ENCODE assay signal across 18 cellular contexts in the genomic region with DNA sequence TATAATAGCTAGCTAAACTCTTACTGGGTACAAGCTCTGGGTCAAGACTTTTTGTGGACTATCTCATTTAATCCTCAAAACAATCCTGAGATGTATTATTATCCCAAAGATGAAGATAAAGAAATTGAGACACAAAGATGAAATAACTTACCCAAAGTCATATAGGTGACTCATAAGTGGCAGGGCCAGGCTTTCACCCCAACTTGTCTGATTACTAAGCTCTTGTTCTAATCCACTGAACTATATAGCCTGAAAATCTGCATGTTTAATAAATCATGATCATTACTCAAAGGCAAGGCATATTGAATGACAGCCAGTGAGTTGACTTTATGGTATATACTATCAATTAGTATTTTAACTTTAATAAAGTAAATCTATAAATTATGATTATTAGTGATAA.
A peak's percentile ranks its signal among the peaks of the same experiment; 100 is the strongest.
DNase-seq lines count a peak whose midpoint lies in the region; ATAC-seq, FAIRE-seq and TF ChIP-seq lines count a peak whose summit lies in the region.
"Had no signal": no experiment of that assay in that cellular context is flagged by ENCODE, and none has a peak within 500 bp of the region (broad histone marks: within the 10 kb centered on the region; RNA-seq: fewer than 3 reads in every experiment).

No MANE protein-coding gene starts in this region.

- no peak overlapping the region for H2AFZ ChIP-seq in mesenchymal stem cell (ENCODE audit: low read depth, low read length)

- no peak overlapping the region for H3K23ac ChIP-seq in mesenchymal stem cell (ENCODE audit: low read length in 2 of 2)

- no peak overlapping the region for H2BK15ac ChIP-seq in mesenchymal stem cell (ENCODE audit: low read depth, poor library complexity, severe bottlenecking)

- H2BK5ac ChIP-seq in mesenchymal stem cell (ENCODE audit: low read depth, low read length, poor library complexity, severe bottlenecking), result no peak overlapping the region

- no peak overlapping the region for H2BK120ac ChIP-seq in mesenchymal stem cell (ENCODE audit: low read depth, low read length)

- H3K4me1 Mint-ChIP-seq in activated T-helper 17 cell treated with anti-CD3 and anti-CD28 coated beads, Interleukin-2, amount 50 U/mL, for 72 hours, result no peaks in the 10 kb centered on the region
- H3K4me1 Mint-ChIP-seq in HFFc6 (ENCODE audit: low read depth), result no peaks in the 10 kb centered on the region

- H3K27ac Mint-ChIP-seq in activated naive CD4-positive, alpha-beta T cell treated with anti-CD3 and anti-CD28 coated beads, Interleukin-2, amount 50 U/mL, for 72 hours, result no peak overlapping the region
- no peak overlapping the region for H3K27ac Mint-ChIP-seq in activated T-helper 17 cell treated with anti-CD3 and anti-CD28 coated beads, Interleukin-2, amount 50 U/mL, for 72 hours
- H3K27ac Mint-ChIP-seq in HFFc6, result no peak overlapping the region
- H3K27ac Mint-ChIP-seq: activated T-helper 1 cell treated with anti-CD3 and anti-CD28 coated beads, Interleukin-12 subunit alpha, Interleukin-12 subunit beta, Interleukin-2, Interleukin-4 antibody, amounts not matched to agents 30 ng/mL and 10 ng/mL and 1 ng/mL, durations not matched to agents 14 hours and 24 hours and 36 hours; dendritic cell treated with granulocyte-macrophage colony-stimulating factor and Interleukin-4, amounts not matched to agents 40 ng/mL and 50 ng/mL, for 4 days; T-helper 1 cell treated with Interleukin-12 subunit alpha and Interleukin-12 subunit beta and Interleukin-4 antibody, amounts not matched to agents 30 μg/mL and 1 μg/mL, for 36 hours had no signal

- H3K36me3 ChIP-seq in mesenchymal stem cell (ENCODE audit: control insufficient read depth in 1 of 2, insufficient read depth in 2 of 2, low read depth in 1 of 2, low read length in 2 of 2) (no peaks in the 10 kb centered on the region), spleen (no peaks in the 10 kb centered on the region)
- H3K36me3 ChIP-seq: cardiac muscle cell, lower lobe of right lung had no signal

- no peaks in the 10 kb centered on the region for H3K79me1 ChIP-seq in mesenchymal stem cell (replicated peaks; ENCODE audit: low read length, poor library complexity, severe bottlenecking)

- no peak overlapping the region for H3K4me3 Mint-ChIP-seq in activated T-helper 17 cell treated with anti-CD3 and anti-CD28 coated beads, Interleukin-2, amount 50 U/mL, for 72 hours
- no peak overlapping the region for H3K4me3 Mint-ChIP-seq in HFFc6
- H3K4me3 Mint-ChIP-seq: activated T-helper 1 cell treated with anti-CD3 and anti-CD28 coated beads, Interleukin-12 subunit alpha, Interleukin-12 subunit beta, Interleukin-2, Interleukin-4 antibody, amounts not matched to agents 30 ng/mL and 10 ng/mL and 1 ng/mL, durations not matched to agents 14 hours and 24 hours and 36 hours; CD4-positive, alpha-beta T cell; dendritic cell treated with granulocyte-macrophage colony-stimulating factor and Interleukin-4, amounts not matched to agents 40 ng/mL and 50 ng/mL, for 4 days; T-helper 1 cell treated with Interleukin-12 subunit alpha and Interleukin-12 subunit beta and Interleukin-4 antibody, amounts not matched to agents 30 μg/mL and 1 μg/mL, for 36 hours had no signal

- no peak overlapping the region for H3K18ac ChIP-seq in mesenchymal stem cell (ENCODE audit: low read depth in 1 of 2, low read length in 2 of 2)

- no peak overlapping the region for H3K9ac ChIP-seq in mesenchymal stem cell (ENCODE audit: low read length)

- H3K4me3 ChIP-seq in mesenchymal stem cell (ENCODE audit: insufficient read depth in 1 of 2, low read depth in 1 of 2, low read length in 2 of 2), result no peak overlapping the region
- H3K4me3 ChIP-seq in spleen, result no peak overlapping the region
- H3K4me3 ChIP-seq: cardiac muscle cell, lower lobe of right lung had no signal

- no peak overlapping the region for H2BK12ac ChIP-seq in mesenchymal stem cell (ENCODE audit: low read length in 2 of 2)

- TF ChIP-seq CTCF in HFFc6 (IDR thresholded peaks at IDR 0.05) (no peak), spleen (IDR thresholded peaks at IDR 0.05 in 8 of 11, conservative IDR thresholded peaks at IDR 0.05 in 3 of 11) (no peak)

- peaks cover 0 to 10% of the 10 kb centered on the region in 2 donors for H3K36me3 Mint-ChIP-seq in activated naive CD4-positive, alpha-beta T cell treated with anti-CD3 and anti-CD28 coated beads, Interleukin-2, amount 50 U/mL, for 72 hours
- H3K36me3 Mint-ChIP-seq in activated T-helper 17 cell treated with anti-CD3 and anti-CD28 coated beads, Interleukin-2, amount 50 U/mL, for 72 hours (ENCODE audit: low read depth), result no peaks in the 10 kb centered on the region
- H3K36me3 Mint-ChIP-seq in HFFc6 (ENCODE audit: low read depth), result no peaks in the 10 kb centered on the region

- H3K4me1 ChIP-seq in mesenchymal stem cell (ENCODE audit: control insufficient read depth, insufficient read depth, low read depth, low read length) (no peaks in the 10 kb centered on the region), spleen (peaks cover 0 to 9% (median 4%) of the 10 kb centered on the region in 6 donors)
- H3K4me1 ChIP-seq: lower lobe of right lung had no signal

- H3K27me3 ChIP-seq in mesenchymal stem cell (ENCODE audit: control insufficient read depth in 1 of 2, insufficient read depth in 1 of 2, low read length in 2 of 2), result peaks cover 0 to 5% of the 10 kb centered on the region in 2 experiments
- H3K27me3 ChIP-seq in spleen (replicated peaks in 1 of 7), result no peaks in the 10 kb centered on the region

- H3K4ac ChIP-seq in mesenchymal stem cell (ENCODE audit: low read depth in 1 of 2, low read length in 2 of 2), result no peak overlapping the region

- no peak overlapping the region for H3K4me2 ChIP-seq in mesenchymal stem cell (ENCODE audit: low read length, poor library complexity, severe bottlenecking)

- no peak overlapping the region for H2AK5ac ChIP-seq in mesenchymal stem cell (ENCODE audit: low read length, severe bottlenecking)

- peak; percentile 58 to 69 for ATAC-seq in activated naive CD4-positive, alpha-beta T cell treated with anti-CD3 and anti-CD28 coated beads, Interleukin-2, amount 50 U/mL, for 72 hours
- peak; percentile 69 for ATAC-seq in activated T-helper 17 cell treated with anti-CD3 and anti-CD28 coated beads, Interleukin-2, amount 50 U/mL, for 72 hours (replicated peaks)
- ATAC-seq: lower lobe of right lung had no signal

- no peak overlapping the region for H3K27ac ChIP-seq in mesenchymal stem cell (ENCODE audit: low read length, poor library complexity, severe bottlenecking)
- no peak overlapping the region for H3K27ac ChIP-seq in spleen
- H3K27ac ChIP-seq: cardiac muscle cell, lower lobe of right lung had no signal

- H3K9me3 ChIP-seq in mesenchymal stem cell (ENCODE audit: control insufficient read depth, low read length), result no peaks in the 10 kb centered on the region
- peaks cover 0 to 4% (median 0%) of the 10 kb centered on the region in 8 donors for H3K9me3 ChIP-seq in spleen
- H3K9me3 ChIP-seq: lower lobe of right lung had no signal

- H3K14ac ChIP-seq in mesenchymal stem cell (ENCODE audit: low read length in 2 of 2), result no peak overlapping the region

- intact Hi-C loops in spleen (cut with DNase I; ENCODE audit: low total_unique reads), result loop anchor here (5.0 kb wide), 2 partner anchors 105 to 240 kb away; a partner anchor contains a TSS

- H3K9me3 Mint-ChIP-seq in activated naive CD4-positive, alpha-beta T cell treated with anti-CD3 and anti-CD28 coated beads, Interleukin-2, amount 50 U/mL, for 72 hours, result no peaks in the 10 kb centered on the region
- H3K9me3 Mint-ChIP-seq in activated T-helper 17 cell treated with anti-CD3 and anti-CD28 coated beads, Interleukin-2, amount 50 U/mL, for 72 hours, result no peaks in the 10 kb centered on the region
- H3K9me3 Mint-ChIP-seq in HFFc6, result no peaks in the 10 kb centered on the region
- H3K9me3 Mint-ChIP-seq: activated T-helper 1 cell treated with anti-CD3 and anti-CD28 coated beads, Interleukin-12 subunit alpha, Interleukin-12 subunit beta, Interleukin-2, Interleukin-4 antibody, amounts not matched to agents 30 ng/mL and 10 ng/mL and 1 ng/mL, durations not matched to agents 14 hours and 24 hours and 36 hours; CD4-positive, alpha-beta T cell; dendritic cell treated with granulocyte-macrophage colony-stimulating factor and Interleukin-4, amounts not matched to agents 40 ng/mL and 50 ng/mL, for 4 days; T-helper 1 cell treated with Interleukin-12 subunit alpha and Interleukin-12 subunit beta and Interleukin-4 antibody, amounts not matched to agents 30 μg/mL and 1 μg/mL, for 36 hours had no signal

- H3K27me3 Mint-ChIP-seq in activated T-helper 17 cell treated with anti-CD3 and anti-CD28 coated beads, Interleukin-2, amount 50 U/mL, for 72 hours, result no peaks in the 10 kb centered on the region
- H3K27me3 Mint-ChIP-seq in HFFc6 (ENCODE audit: insufficient read depth), result peaks cover 24% of the 10 kb centered on the region
- H3K27me3 Mint-ChIP-seq: CD4-positive, alpha-beta T cell had no signal

- no peak for DNase-seq in activated naive CD4-positive, alpha-beta T cell treated with anti-CD3 and anti-CD28 coated beads, Interleukin-2, amount 50 U/mL, for 72 hours (ENCODE audit: low spot score in 2 of 2)
- DNase-seq in activated naive CD4-positive, alpha-beta T cell treated with anti-CD3 and anti-CD28 coated beads, Interleukin-2, amount 50 U/mL, for 16 hours, result no peak
- no peak for DNase-seq in H54 (ENCODE audit: insufficient read length, low spot score)
- DNase-seq in mesenchymal stem cell, result peak; percentile 37
- DNase-seq in HFFc6, result no peak
- no peak for DNase-seq in spleen
- no peak for DNase-seq in activated effector memory CD4-positive, alpha-beta T cell treated with Interleukin-2 at 50 U/mL for 16 hours
- DNase-seq: CD4-positive, alpha-beta T cell; KG1; lower lobe of right lung; NCI-H187 had no signal

- H4K8ac ChIP-seq in mesenchymal stem cell (ENCODE audit: low read length), result no peak overlapping the region

- FAIRE-seq in H54 (lab: Jason Lieb, UNC), result peak; percentile 90
- FAIRE-seq: GM19239, islet of Langerhans had no signal

- TF ChIP-seq POLR2A in H54 (IDR thresholded peaks at IDR 0.05; ENCODE audit: low read depth, low read length) (no peak), spleen (IDR thresholded peaks at IDR 0.05) (no peak)

- H4K91ac ChIP-seq in mesenchymal stem cell (ENCODE audit: low read length), result no peak overlapping the region
